Comparison of ENCODE assay signal across 28 cellular contexts in genomic region chr4:95141376-95141775, GRCh38.
"Had no signal": no experiment of that assay in that cellular context is flagged by ENCODE, and none has a peak within 500 bp of the region (broad histone marks: within the 10 kb centered on the region; RNA-seq: fewer than 3 reads in every experiment).

No MANE protein-coding gene starts in this region.

- H3K36me3 ChIP-seq: colonic mucosa, sigmoid colon, suprapubic skin, tibial artery, upper lobe of right lung had no signal

- H3K36me3 Mint-ChIP-seq: activated CD8-positive, alpha-beta memory T cell treated with anti-CD3 and anti-CD28 coated beads, Interleukin-2, amount 10 ng/mL, durations not matched to agents 7 days and 5 days had no signal

- H3K4me3 Mint-ChIP-seq: activated B cell treated with CpG ODN at 0.5 μM for 24 hours; activated CD4-positive, alpha-beta T cell treated with anti-CD3 and anti-CD28 coated beads for 36 hours; activated CD8-positive, alpha-beta memory T cell treated with anti-CD3 and anti-CD28 coated beads, Interleukin-2, amount 10 ng/mL, durations not matched to agents 7 days and 5 days; activated CD8-positive, alpha-beta T cell treated with anti-CD3 and anti-CD28 coated beads, Interleukin-2, amount 10 ng/mL, durations not matched to agents 7 days and 5 days; effector memory CD8-positive, alpha-beta T cell; mesothelial cell of epicardium; naive B cell; nephron progenitor cell; T-helper 2 cell treated with Interferon-gamma antibody and Interleukin-4, amounts not matched to agents 5 μg/mL and 100 μg/mL, for 36 hours had no signal

- DNase-seq: activated B cell treated with CpG ODN at 0.5 μM for 24 hours; activated CD4-positive, alpha-beta T cell treated with anti-CD3 and anti-CD28 coated beads for 36 hours; activated CD8-positive, alpha-beta memory T cell treated with anti-CD3 and anti-CD28 coated beads, Interleukin-2, amount 10 ng/mL, durations not matched to agents 7 days and 5 days; activated CD8-positive, alpha-beta T cell treated with anti-CD3 and anti-CD28 coated beads, Interleukin-2, amount 10 ng/mL, durations not matched to agents 7 days and 5 days; activated naive CD4-positive, alpha-beta T cell; activated T-cell treated with anti-CD3 and anti-CD28 coated beads, Interleukin-2, amount 50 U/mL, for 48 hours; cerebellar nuclear complex; colonic mucosa; dorsolateral prefrontal cortex; effector memory CD8-positive, alpha-beta T cell; left colon; mammary epithelial cell; naive B cell; nephron progenitor cell; psoas muscle; sigmoid colon; stimulated activated CD4-positive, alpha-beta T cell treated with anti-CD3 and anti-CD28 coated beads, Interleukin-15, amount 100 ng/mL, for 24 hours; stimulated activated CD4-positive, alpha-beta T cell treated with anti-CD3 and anti-CD28 coated beads, Interleukin-2, amount 100 ng/mL, for 24 hours; stimulated activated naive CD4-positive, alpha-beta T cell; T-helper 1 cell; tibial artery; upper lobe of right lung had no signal

- H3K27me3 ChIP-seq: colonic mucosa, dorsolateral prefrontal cortex, sigmoid colon, suprapubic skin, tibial artery had no signal

- H3K4me3 ChIP-seq: colonic mucosa, dorsolateral prefrontal cortex, psoas muscle, sigmoid colon, suprapubic skin, tibial artery, upper lobe of right lung had no signal

- H3K27ac ChIP-seq: colonic mucosa, dorsolateral prefrontal cortex, parathyroid adenoma, psoas muscle, sigmoid colon, suprapubic skin, tibial artery, upper lobe of right lung had no signal

- H3K4me1 Mint-ChIP-seq: activated B cell treated with CpG ODN at 0.5 μM for 24 hours; activated CD8-positive, alpha-beta memory T cell treated with anti-CD3 and anti-CD28 coated beads, Interleukin-2, amount 10 ng/mL, durations not matched to agents 7 days and 5 days; naive B cell had no signal

- ATAC-seq: activated CD4-positive, alpha-beta T cell treated with anti-CD3 and anti-CD28 coated beads for 36 hours; activated CD8-positive, alpha-beta memory T cell treated with anti-CD3 and anti-CD28 coated beads, Interleukin-2, amount 10 ng/mL, durations not matched to agents 7 days and 5 days; activated CD8-positive, alpha-beta T cell treated with anti-CD3 and anti-CD28 coated beads, Interleukin-2, amount 10 ng/mL, durations not matched to agents 7 days and 5 days; activated naive CD4-positive, alpha-beta T cell treated with anti-CD3 and anti-CD28 coated beads, Interleukin-2, amount 50 U/mL, for 72 hours; effector memory CD8-positive, alpha-beta T cell; esophagus mucosa; left colon; psoas muscle; upper lobe of right lung had no signal

- H3K9me3 Mint-ChIP-seq: activated B cell treated with CpG ODN at 0.5 μM for 24 hours had no signal

- H3K27ac Mint-ChIP-seq: activated B cell treated with CpG ODN at 0.5 μM for 24 hours; activated CD4-positive, alpha-beta T cell treated with anti-CD3 and anti-CD28 coated beads for 36 hours; activated CD8-positive, alpha-beta memory T cell treated with anti-CD3 and anti-CD28 coated beads, Interleukin-2, amount 10 ng/mL, durations not matched to agents 7 days and 5 days; activated CD8-positive, alpha-beta T cell treated with anti-CD3 and anti-CD28 coated beads, Interleukin-2, amount 10 ng/mL, durations not matched to agents 7 days and 5 days; activated naive CD4-positive, alpha-beta T cell treated with anti-CD3 and anti-CD28 coated beads, Interleukin-2, amount 50 U/mL, for 72 hours; effector memory CD8-positive, alpha-beta T cell; mesothelial cell of epicardium; naive B cell; nephron progenitor cell; T-helper 2 cell treated with Interferon-gamma antibody and Interleukin-4, amounts not matched to agents 5 μg/mL and 100 μg/mL, for 36 hours had no signal
